13 cellular contexts compared by ENCODE assay signal in the genomic region with DNA sequence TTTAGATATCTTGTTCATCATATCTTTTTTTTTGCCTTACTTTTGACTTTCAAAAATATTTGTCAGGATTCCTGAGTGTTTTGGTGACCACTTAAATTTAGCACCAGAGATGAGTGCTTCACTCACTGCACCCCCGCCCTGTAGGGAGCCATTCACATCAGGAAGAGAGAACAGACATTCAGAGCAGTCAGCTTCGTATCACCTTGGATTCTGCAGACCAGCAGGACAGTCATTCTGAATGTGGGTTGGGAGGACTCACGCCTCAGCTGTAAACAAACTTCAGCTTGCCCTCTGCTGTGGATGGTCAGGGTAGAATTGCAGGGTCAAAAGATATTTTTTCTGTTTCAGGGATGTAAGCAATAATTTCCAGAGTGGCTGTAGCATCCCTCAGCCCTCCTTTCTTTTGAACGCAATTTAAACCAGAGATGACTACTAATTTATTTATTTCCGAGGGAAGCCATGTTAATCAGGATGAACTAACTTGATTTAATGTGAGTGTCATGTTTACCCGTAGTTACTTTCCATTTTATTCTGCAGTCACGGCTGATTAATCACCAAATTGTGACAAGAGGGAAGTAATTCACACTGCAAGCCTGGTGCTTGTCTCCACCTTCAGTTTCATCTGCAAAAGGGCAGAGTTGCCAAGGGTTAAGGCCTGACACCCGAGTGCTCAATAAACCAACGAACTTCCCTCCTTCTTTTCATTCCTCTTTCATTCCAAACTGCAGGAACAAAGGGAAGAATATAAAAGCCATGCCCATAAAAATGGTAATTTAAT.
DNase-seq lines count a peak whose midpoint lies in the region; ATAC-seq and TF ChIP-seq lines count a peak whose summit lies in the region.
"Had no signal": no experiment of that assay in that cellular context is flagged by ENCODE, and none has a peak within 500 bp of the region (broad histone marks: within the 10 kb centered on the region; RNA-seq: fewer than 3 reads in every experiment).

No MANE protein-coding gene starts in this region.

- no peaks in the 10 kb centered on the region for H3K36me3 Mint-ChIP-seq in T-cell
- H3K36me3 Mint-ChIP-seq: natural killer cell had no signal

- CTCF ChIA-PET in T-cell (lab: Charles Lee), result no interaction called here

- no peak overlapping the region for H3K4me3 ChIP-seq in epithelial cell of proximal tubule (ENCODE audit: low read depth, low read length)
- H3K4me3 ChIP-seq: coronary artery had no signal

- no peak overlapping the region for H3K27ac Mint-ChIP-seq in T-cell
- H3K27ac Mint-ChIP-seq in stimulated activated naive CD8-positive, alpha-beta T cell treated with anti-CD3 and anti-CD28 coated beads, Interleukin-15, amount 100 ng/mL, for 72 hours, result no peak overlapping the region
- H3K27ac Mint-ChIP-seq: natural killer cell had no signal

- POLR2A ChIA-PET in T-cell (lab: Charles Lee), result no interaction called here

- peaks cover 0 to 4% (median 0%) of the 10 kb centered on the region in 3 donors for H3K9me3 Mint-ChIP-seq in T-cell
- peaks cover 0 to 11% of the 10 kb centered on the region in 2 donors for H3K9me3 Mint-ChIP-seq in stimulated activated naive CD8-positive, alpha-beta T cell treated with anti-CD3 and anti-CD28 coated beads, Interleukin-15, amount 100 ng/mL, for 72 hours
- H3K9me3 Mint-ChIP-seq: natural killer cell had no signal

- no peak overlapping the region for H3K4me3 Mint-ChIP-seq in T-cell
- H3K4me3 Mint-ChIP-seq in stimulated activated naive CD8-positive, alpha-beta T cell treated with anti-CD3 and anti-CD28 coated beads, Interleukin-15, amount 100 ng/mL, for 72 hours, result no peak overlapping the region
- H3K4me3 Mint-ChIP-seq: natural killer cell had no signal

- peak; percentile 68 for ATAC-seq in GM18861 (IDR thresholded peaks at IDR 0.05; ENCODE audit: unreplicated experiment)
- ATAC-seq in GM21529 (IDR thresholded peaks at IDR 0.05; ENCODE audit: unreplicated experiment), result peak; percentile 87
- ATAC-seq in HG03354 (IDR thresholded peaks at IDR 0.05; ENCODE audit: poor library complexity, severe bottlenecking, unreplicated experiment), result peak; percentile 79
- ATAC-seq in T-cell (replicated peaks in 1 of 4), result no peak
- no peak for ATAC-seq in stimulated activated naive CD8-positive, alpha-beta T cell treated with anti-CD3 and anti-CD28 coated beads, Interleukin-15, amount 100 ng/mL, for 72 hours
- ATAC-seq: natural killer cell had no signal

- peak; percentile 24 for TF ChIP-seq CTCF in epithelial cell of proximal tubule (conservative IDR thresholded peaks at IDR 0.05; ENCODE audit: low read depth, low read length)

- no peaks in the 10 kb centered on the region for H3K4me1 Mint-ChIP-seq in T-cell
- H3K4me1 Mint-ChIP-seq in stimulated activated naive CD8-positive, alpha-beta T cell treated with anti-CD3 and anti-CD28 coated beads, Interleukin-15, amount 100 ng/mL, for 72 hours, result no peaks in the 10 kb centered on the region

- H3K27me3 Mint-ChIP-seq in T-cell, result no peaks in the 10 kb centered on the region
- H3K27me3 Mint-ChIP-seq in stimulated activated naive CD8-positive, alpha-beta T cell treated with anti-CD3 and anti-CD28 coated beads, Interleukin-15, amount 100 ng/mL, for 72 hours, result no peaks in the 10 kb centered on the region

- DNase-seq in epithelial cell of proximal tubule (ENCODE audit: low read depth) (no peak), T-cell (no peak), NCI-H1930 (lab: John Stamatoyannopoulos, UW) (no peak)
- no peak for DNase-seq in stimulated activated CD4-positive, alpha-beta T cell treated with anti-CD3 and anti-CD28 coated beads, Interleukin-4, amount 100 ng/mL, for 4 hours
- DNase-seq in stimulated activated naive CD8-positive, alpha-beta T cell treated with anti-CD3 and anti-CD28 coated beads, Interleukin-15, amount 100 ng/mL, for 72 hours, result no peak
- DNase-seq: activated effector memory CD4-positive, alpha-beta T cell treated with Interleukin-2 at 50 U/mL for 16 hours; natural killer cell; NCI-H187 treated with DMSO at 0.1 percent for 48 hours; T-helper 2 cell had no signal

Comparison
In these comparisons a context has a peak if more than half of its experiments do, and no peak if none do; other contexts are left out.
1. ATAC-seq: peak in GM18861 (single experiment), GM21529 (single experiment) and HG03354 (single experiment); none in T-cell (0 of 4) and stimulated activated naive CD8-positive, alpha-beta T cell treated with anti-CD3 and anti-CD28 coated beads, Interleukin-15, amount 100 ng/mL, for 72 hours (single experiment).